24 cellular contexts compared by ENCODE assay signal in the genomic region with DNA sequence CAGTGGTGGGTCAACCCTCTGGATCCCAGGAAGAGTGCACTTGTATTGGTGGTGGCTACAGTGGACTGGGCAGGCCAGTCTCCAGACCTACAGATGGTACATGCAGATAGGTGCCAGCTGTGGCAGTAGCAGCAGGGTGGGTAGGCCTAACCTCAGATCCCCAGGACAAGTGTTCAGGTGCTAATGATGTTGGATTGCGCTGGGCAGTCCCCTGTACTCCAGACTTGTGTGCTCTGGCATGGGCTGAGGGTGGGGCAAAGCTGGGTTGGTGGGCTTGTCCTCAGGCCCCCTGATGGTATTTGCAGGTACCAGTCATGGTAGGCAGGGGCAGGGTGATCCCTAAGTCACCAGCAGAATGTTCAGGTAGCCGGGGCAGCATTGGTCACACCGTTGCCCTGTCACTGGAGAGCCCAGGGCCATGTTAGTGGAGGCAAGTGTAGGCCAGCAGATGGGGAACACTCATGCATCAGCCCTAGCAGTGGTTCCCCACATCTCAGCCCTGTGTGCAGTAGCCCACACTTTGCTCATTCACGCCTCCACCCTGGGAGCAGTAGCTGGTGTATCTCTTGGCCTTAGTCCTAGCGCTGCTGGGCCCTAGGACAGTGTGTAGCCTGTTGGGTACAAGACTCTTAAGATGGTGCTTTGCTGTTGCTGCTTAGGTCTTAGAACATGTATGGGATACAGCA.
"Had no signal": no experiment of that assay in that cellular context is flagged by ENCODE, and none has a peak within 500 bp of the region (broad histone marks: within the 10 kb centered on the region; RNA-seq: fewer than 3 reads in every experiment).

No MANE protein-coding gene starts in this region.

- DNase-seq: activated B cell treated with CpG ODN at 0.5 μM for 24 hours; activated CD4-positive, alpha-beta T cell treated with anti-CD3 and anti-CD28 coated beads for 36 hours; activated CD4-positive, alpha-beta T cell treated with anti-CD3 and anti-CD28 coated beads, Interleukin-2, amount 50 U/mL, for 4 hours; activated CD8-positive, alpha-beta memory T cell treated with anti-CD3 and anti-CD28 coated beads for 24 hours; activated CD8-positive, alpha-beta memory T cell treated with anti-CD3 and anti-CD28 coated beads, Interleukin-2, amount 50 U/mL, for 4 hours; activated naive CD4-positive, alpha-beta T cell; activated naive CD8-positive, alpha-beta T cell treated with anti-CD3 and anti-CD28 coated beads, Interleukin-2, amount 10 ng/mL, durations not matched to agents 7 days and 5 days; activated T-cell treated with anti-CD3 and anti-CD28 coated beads, Interleukin-2, amount 50 U/mL, for 24 hours; amniotic stem cell; cortex of kidney; endodermal cell; esophagus squamous epithelium; gastrocnemius medialis; islet precursor cell; left colon; occipital lobe; stimulated activated CD4-positive, alpha-beta T cell treated with anti-CD3 and anti-CD28 coated beads, Interleukin-15, amount 100 ng/mL, for 24 hours; stomach; transverse colon had no signal

- H3K36me3 ChIP-seq: gastrocnemius medialis, vagina had no signal

- H3K27ac ChIP-seq: esophagus squamous epithelium, gastrocnemius medialis, stomach, transverse colon, vagina had no signal

- H3K4me2 ChIP-seq: smooth muscle cell had no signal

- ATAC-seq: activated CD4-positive, alpha-beta T cell treated with anti-CD3 and anti-CD28 coated beads for 36 hours; gastrocnemius medialis; left colon; sciatic nerve; stimulated activated memory B cell treated with anti-CD40 and anti-IgM and Interleukin-4, amounts not matched to agents 10 μg/mL and 1 μg/mL and 100 μg/mL, for 72 hours had no signal

- H3K27me3 ChIP-seq: esophagus squamous epithelium, gastrocnemius medialis, stomach, transverse colon, vagina had no signal

- FAIRE-seq: bronchial epithelial cell had no signal

- H3K4me1 ChIP-seq: stomach, transverse colon had no signal

- H3K4me3 ChIP-seq: esophagus squamous epithelium, gastrocnemius medialis, smooth muscle cell, stomach, transverse colon, vagina had no signal
